In genomic region chr3:50572801-50573371, GRCh38 we compare ENCODE assay signal across 10 cellular contexts. TPM values are rescaled to one million over a fixed set of nuclear protein-coding genes. Genes with fewer than 3 reads are reported as not detected.
DNase-seq lines count a peak whose midpoint lies in the region; ATAC-seq and TF ChIP-seq lines count a peak whose summit lies in the region.
"Had no signal": no experiment of that assay in that cellular context is flagged by ENCODE, and none has a peak within 500 bp of the region (broad histone marks: within the 10 kb centered on the region; RNA-seq: fewer than 3 reads in every experiment).

No MANE protein-coding gene starts in this region.

- no peaks in the 10 kb centered on the region for H3K27me3 ChIP-seq in CD8-positive, alpha-beta T cell (ENCODE audit: insufficient read depth, low read length)

- no peak for TF ChIP-seq CTCF in CD8-positive, alpha-beta T cell (IDR thresholded peaks at IDR 0.05)

- H3K4me1 ChIP-seq in CD8-positive, alpha-beta T cell (ENCODE audit: insufficient read depth, low read length) = peaks cover 90% of the 10 kb centered on the region

- POLR2A ChIA-PET in CD8-positive, alpha-beta T cell (lab: Charles Lee) = interaction anchor here (1.1 to 16.5 kb wide), 4 partner anchors 26 to 80 kb away, joined by 3 to 301 read pairs (median 44); partner anchors contain the start of genes CISH and MAPKAPK3

- DNase-seq in CD8-positive, alpha-beta T cell = no peak
- peak; percentile 68 for DNase-seq in activated CD4-positive, alpha-beta T cell treated with anti-CD3 and anti-CD28 coated beads for 48 hours
- peak; percentile 32 to 72 for DNase-seq in activated naive CD4-positive, alpha-beta T cell treated with anti-CD3 and anti-CD28 coated beads, Interleukin-2, amount 50 U/mL, for 72 hours (ENCODE audit: low spot score in 2 of 2)
- peak; percentile 54 for DNase-seq in stimulated activated CD4-positive, alpha-beta T cell treated with anti-CD3 and anti-CD28 coated beads, Interleukin-1b, Interleukin-23, amount 100 ng/mL, for 48 hours
- DNase-seq in HT-29 (ENCODE audit: low spot score) (no peak), DMS79 (lab: John Stamatoyannopoulos, UW) (no peak)
- DNase-seq: NCI-H524 treated with DMSO at 0.1 percent for 48 hours had no signal

- peak overlapping the region; percentile 16 for H3K4me3 ChIP-seq in CD8-positive, alpha-beta T cell (ENCODE audit: low read depth, low read length)

- no peaks in the 10 kb centered on the region for H3K27me3 Mint-ChIP-seq in CD8-positive, alpha-beta T cell (ENCODE audit: low read depth)

- H3K4me3 Mint-ChIP-seq in CD8-positive, alpha-beta T cell = peak overlapping the region; percentile 73

- peak overlapping the region; percentile 28 for H3K27ac ChIP-seq in CD8-positive, alpha-beta T cell (ENCODE audit: low read depth, low read length)
- H3K27ac ChIP-seq: parathyroid adenoma had no signal

- CTCF ChIA-PET in CD8-positive, alpha-beta T cell (lab: Charles Lee) = interaction anchor here (0.6 to 21.5 kb wide), 17 partner anchors 10 to 855 kb away, joined by 3 to 968 read pairs (median 4); partner anchors contain the start of genes CISH and MAPKAPK3

- H3K9me3 Mint-ChIP-seq in CD8-positive, alpha-beta T cell = no peaks in the 10 kb centered on the region
- no peaks in the 10 kb centered on the region for H3K9me3 Mint-ChIP-seq in activated naive CD4-positive, alpha-beta T cell treated with anti-CD3 and anti-CD28 coated beads, Interleukin-2, amount 50 U/mL, for 72 hours

- peak overlapping the region; percentile 94 for H3K27ac Mint-ChIP-seq in CD8-positive, alpha-beta T cell
- H3K27ac Mint-ChIP-seq in activated naive CD4-positive, alpha-beta T cell treated with anti-CD3 and anti-CD28 coated beads, Interleukin-2, amount 50 U/mL, for 72 hours = peak overlapping the region; percentile 89 to 99

- peaks cover 75% of the 10 kb centered on the region for H3K4me1 Mint-ChIP-seq in CD8-positive, alpha-beta T cell (ENCODE audit: low read depth)

- ATAC-seq in CD8-positive, alpha-beta T cell = no peak
- peak; percentile 5 to 8 for ATAC-seq in activated naive CD4-positive, alpha-beta T cell treated with anti-CD3 and anti-CD28 coated beads, Interleukin-2, amount 50 U/mL, for 72 hours
- ATAC-seq in HG02588 (IDR thresholded peaks at IDR 0.05; ENCODE audit: unreplicated experiment) (no peak), GM21529 (IDR thresholded peaks at IDR 0.05; ENCODE audit: unreplicated experiment) (no peak)

- H3K36me3 Mint-ChIP-seq in CD8-positive, alpha-beta T cell = peaks cover 21% of the 10 kb centered on the region
- H3K36me3 Mint-ChIP-seq in activated naive CD4-positive, alpha-beta T cell treated with anti-CD3 and anti-CD28 coated beads, Interleukin-2, amount 50 U/mL, for 72 hours = peaks cover 43 to 53% of the 10 kb centered on the region in 2 donors

- intact Hi-C loops in CD8-positive, alpha-beta T cell (cut with DNase I, micrococcal nuclease) = loop anchor here (1.0 to 5.0 kb wide), 8 partner anchors 18 to 1099 kb away; partner anchors contain the start of gene TEX264 (in 1 of the 2)

- peaks cover 8% of the 10 kb centered on the region for H3K36me3 ChIP-seq in CD8-positive, alpha-beta T cell (ENCODE audit: insufficient read depth, low read length)

- H3K9me3 ChIP-seq in CD8-positive, alpha-beta T cell (ENCODE audit: low read length) = no peaks in the 10 kb centered on the region

RNA-seq across cellular contexts. Expression of gene HEMK1, which starts 3.6 kb away (rescaled TPM):
- total RNA-seq in CD8-positive, alpha-beta T cell = 10 to 100 TPM; 11.1 to 12.5 TPM
- 10 to 100 TPM; 69.7 to 74.6 TPM for total RNA-seq in activated naive CD4-positive, alpha-beta T cell treated with anti-CD3 and anti-CD28 coated beads, Interleukin-2, amount 50 U/mL, for 72 hours
- total RNA-seq in HT-29 (2014; rRNA removed; shearing (Covaris generic)) = 8.2 and 12.2 TPM in 2 replicates

RNA-seq across cellular contexts. Expression of gene C3orf18, which starts 5.3 kb away (rescaled TPM):
- total RNA-seq in CD8-positive, alpha-beta T cell = 1 to 10 TPM; 5.4 to 5.5 TPM
- total RNA-seq in activated naive CD4-positive, alpha-beta T cell treated with anti-CD3 and anti-CD28 coated beads, Interleukin-2, amount 50 U/mL, for 72 hours = 10 to 100 TPM; 21.4 to 42.4 TPM
- total RNA-seq in HT-29 (2014; rRNA removed; shearing (Covaris generic)) = 0.33 and 0.44 TPM in 2 replicates

RNA-seq across cellular contexts. Expression of gene CISH, which starts 38.7 kb away (rescaled TPM):
- 1 to 10 TPM; 4.7 to 5.6 TPM for total RNA-seq in CD8-positive, alpha-beta T cell
- total RNA-seq in activated naive CD4-positive, alpha-beta T cell treated with anti-CD3 and anti-CD28 coated beads, Interleukin-2, amount 50 U/mL, for 72 hours = 100 to 1,000 TPM; 222 to 258 TPM
- total RNA-seq in HT-29 (2014; rRNA removed; shearing (Covaris generic)) = 0.43 and 0.73 TPM in 2 replicates

RNA-seq across cellular contexts. Expression of gene MAPKAPK3, which starts 44.1 kb away (rescaled TPM):
- 10 to 100 TPM; 18.3 to 18.5 TPM for total RNA-seq in CD8-positive, alpha-beta T cell
- total RNA-seq in activated naive CD4-positive, alpha-beta T cell treated with anti-CD3 and anti-CD28 coated beads, Interleukin-2, amount 50 U/mL, for 72 hours = 100 to 1,000 TPM in 1 of 2 donors, 10 to 100 TPM in 1; 94.3 to 153 TPM
- 29.7 and 35.7 TPM in 2 replicates for total RNA-seq in HT-29 (2014; rRNA removed; shearing (Covaris generic))

Comparison
In these comparisons a context has a peak if more than half of its experiments do, and no peak if none do; other contexts are left out.
1. ATAC-seq: peak in activated naive CD4-positive, alpha-beta T cell treated with anti-CD3 and anti-CD28 coated beads, Interleukin-2, amount 50 U/mL, for 72 hours (2 of 2); none in CD8-positive, alpha-beta T cell (single experiment), HG02588 (single experiment) and GM21529 (single experiment).
2. DNase-seq: peak in activated CD4-positive, alpha-beta T cell treated with anti-CD3 and anti-CD28 coated beads for 48 hours (single experiment), activated naive CD4-positive, alpha-beta T cell treated with anti-CD3 and anti-CD28 coated beads, Interleukin-2, amount 50 U/mL, for 72 hours (2 of 2) and stimulated activated CD4-positive, alpha-beta T cell treated with anti-CD3 and anti-CD28 coated beads, Interleukin-1b, Interleukin-23, amount 100 ng/mL, for 48 hours (single experiment); none in CD8-positive, alpha-beta T cell (0 of 7), HT-29 (single experiment) and DMS79 (single experiment).
3. RNA of gene CISH, which starts 38.7 kb away (total RNA-seq): 222 to 258 TPM in activated naive CD4-positive, alpha-beta T cell treated with anti-CD3 and anti-CD28 coated beads, Interleukin-2, amount 50 U/mL, for 72 hours; 4.7 to 5.6 TPM in CD8-positive, alpha-beta T cell and 0.43 to 0.73 TPM in HT-29; every median in the first group is over 10 times any median in the second.